In the genomic region with DNA sequence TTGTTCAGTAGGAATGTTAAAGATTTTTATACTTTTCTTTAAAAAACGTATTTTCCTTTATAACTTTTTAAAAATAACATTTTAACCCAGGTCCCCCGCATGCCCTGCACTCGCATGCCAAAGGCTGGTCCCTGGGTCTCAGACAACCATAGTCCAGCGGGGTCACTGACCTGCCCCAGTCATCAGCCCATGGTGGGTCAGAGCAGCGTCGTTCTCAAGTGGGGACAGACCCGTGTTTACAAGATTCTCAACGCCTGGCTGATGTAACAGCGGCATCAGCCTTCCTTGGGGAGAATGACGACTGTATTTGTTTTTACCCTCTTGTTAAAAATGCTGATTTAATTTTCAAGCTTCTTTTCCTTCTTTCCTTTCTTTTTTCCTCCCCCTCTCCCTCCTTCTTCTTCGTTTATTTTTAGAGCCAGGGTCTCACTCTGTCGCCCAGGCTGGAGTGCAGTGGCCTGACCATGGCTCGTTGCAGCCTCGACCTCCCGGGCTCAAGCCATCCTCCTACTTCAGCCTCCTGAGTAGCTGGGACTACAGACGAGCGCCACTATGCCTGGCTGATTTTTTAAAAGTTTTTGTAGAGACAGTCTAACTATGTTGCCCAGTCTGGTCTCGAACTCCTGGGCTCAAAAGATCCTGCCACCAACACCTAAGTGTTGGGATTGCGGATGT, we compare ENCODE assay signal across 1 cellular context.
TF ChIP-seq lines count a peak whose summit lies in the region.

No MANE protein-coding gene starts in this region.

TF ChIP-seq in HepG2, 621 proteins besides CTCF, POLR2A, EP300 and RAD21 (continued from another document and continues in another):
- TF ChIP-seq, protein P1, sequence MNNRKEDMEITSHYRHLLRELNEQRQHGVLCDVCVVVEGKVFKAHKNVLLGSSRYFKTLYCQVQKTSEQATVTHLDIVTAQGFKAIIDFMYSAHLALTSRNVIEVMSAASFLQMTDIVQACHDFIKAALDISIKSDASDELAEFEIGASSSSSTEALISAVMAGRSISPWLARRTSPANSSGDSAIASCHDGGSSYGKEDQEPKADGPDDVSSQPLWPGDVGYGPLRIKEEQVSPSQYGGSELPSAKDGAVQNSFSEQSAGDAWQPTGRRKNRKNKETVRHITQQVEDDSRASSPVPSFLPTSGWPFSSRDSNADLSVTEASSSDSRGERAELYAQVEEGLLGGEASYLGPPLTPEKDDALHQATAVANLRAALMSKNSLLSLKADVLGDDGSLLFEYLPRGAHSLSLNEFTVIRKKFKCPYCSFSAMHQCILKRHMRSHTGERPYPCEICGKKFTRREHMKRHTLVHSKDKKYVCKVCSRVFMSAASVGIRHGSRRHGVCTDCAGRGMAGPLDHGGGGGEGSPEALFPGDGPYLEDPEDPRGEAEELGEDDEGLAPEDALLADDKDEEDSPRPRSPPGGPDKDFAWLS (CRISPR knock-in tag; IDR thresholded peaks at IDR 0.05; ENCODE audit: borderline replicate concordance), result no peak
- TF ChIP-seq, protein P2, sequence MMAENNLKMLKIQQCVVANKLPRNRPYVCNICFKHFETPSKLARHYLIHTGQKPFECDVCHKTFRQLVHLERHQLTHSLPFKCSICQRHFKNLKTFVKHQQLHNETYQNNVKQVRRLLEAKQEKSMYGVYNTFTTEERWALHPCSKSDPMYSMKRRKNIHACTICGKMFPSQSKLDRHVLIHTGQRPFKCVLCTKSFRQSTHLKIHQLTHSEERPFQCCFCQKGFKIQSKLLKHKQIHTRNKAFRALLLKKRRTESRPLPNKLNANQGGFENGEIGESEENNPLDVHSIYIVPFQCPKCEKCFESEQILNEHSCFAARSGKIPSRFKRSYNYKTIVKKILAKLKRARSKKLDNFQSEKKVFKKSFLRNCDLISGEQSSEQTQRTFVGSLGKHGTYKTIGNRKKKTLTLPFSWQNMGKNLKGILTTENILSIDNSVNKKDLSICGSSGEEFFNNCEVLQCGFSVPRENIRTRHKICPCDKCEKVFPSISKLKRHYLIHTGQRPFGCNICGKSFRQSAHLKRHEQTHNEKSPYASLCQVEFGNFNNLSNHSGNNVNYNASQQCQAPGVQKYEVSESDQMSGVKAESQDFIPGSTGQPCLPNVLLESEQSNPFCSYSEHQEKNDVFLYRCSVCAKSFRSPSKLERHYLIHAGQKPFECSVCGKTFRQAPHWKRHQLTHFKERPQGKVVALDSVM (CRISPR knock-in tag; IDR thresholded peaks at IDR 0.05), result peak; percentile 88
- TF ChIP-seq, protein P3, sequence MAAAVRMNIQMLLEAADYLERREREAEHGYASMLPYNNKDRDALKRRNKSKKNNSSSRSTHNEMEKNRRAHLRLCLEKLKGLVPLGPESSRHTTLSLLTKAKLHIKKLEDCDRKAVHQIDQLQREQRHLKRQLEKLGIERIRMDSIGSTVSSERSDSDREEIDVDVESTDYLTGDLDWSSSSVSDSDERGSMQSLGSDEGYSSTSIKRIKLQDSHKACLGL (CRISPR knock-in tag; IDR thresholded peaks at IDR 0.05), result no peak
- TF ChIP-seq ZNF713 (CRISPR knock-in tag; IDR thresholded peaks at IDR 0.05) (no peak), ZBTB20 (CRISPR knock-in tag; IDR thresholded peaks at IDR 0.05; ENCODE audit: borderline replicate concordance, low read depth) (no peak), SNAPC2 (CRISPR knock-in tag; IDR thresholded peaks at IDR 0.05) (no peak), PHF5A (CRISPR knock-in tag; IDR thresholded peaks at IDR 0.05; ENCODE audit: low read depth, unreplicated experiment) (no peak), AGO2 (optimal IDR thresholded peaks at IDR 0.05; ENCODE audit: low read depth, low read length) (no peak), ZNF274 (CRISPR knock-in tag; IDR thresholded peaks at IDR 0.05) (0 out of 2 replicates have a peak, but pooled peaks have one; percentile 30), ZFP36L2 (CRISPR knock-in tag; IDR thresholded peaks at IDR 0.05) (no peak), PHF8 (CRISPR knock-in tag; IDR thresholded peaks at IDR 0.05) (no peak), ZBTB7B (CRISPR knock-in tag; IDR thresholded peaks at IDR 0.05) (no peak), RARG (CRISPR knock-in tag; IDR thresholded peaks at IDR 0.05; ENCODE audit: low read depth) (no peak), ZSCAN9 (CRISPR knock-in tag; IDR thresholded peaks at IDR 0.05; ENCODE audit: borderline replicate concordance) (no peak), JUNB (CRISPR knock-in tag; IDR thresholded peaks at IDR 0.05; ENCODE audit: borderline replicate concordance) (no peak), TCF7L2 (IDR thresholded peaks at IDR 0.05; ENCODE audit: low read depth, low read length) (no peak), SRSF4 (IDR thresholded peaks at IDR 0.05; ENCODE audit: low read depth, low read length, poor library complexity, severe bottlenecking) (no peak), REPIN1 (CRISPR knock-in tag; IDR thresholded peaks at IDR 0.05; ENCODE audit: borderline replicate concordance, low read depth) (no peak), ZNF839 (CRISPR knock-in tag; IDR thresholded peaks at IDR 0.05; ENCODE audit: borderline replicate concordance) (no peak), RFX1 (IDR thresholded peaks at IDR 0.05) (no peak), CBX5 (CRISPR knock-in tag; IDR thresholded peaks at IDR 0.05; ENCODE audit: borderline replicate concordance) (no peak)
- TF ChIP-seq, protein P4, sequence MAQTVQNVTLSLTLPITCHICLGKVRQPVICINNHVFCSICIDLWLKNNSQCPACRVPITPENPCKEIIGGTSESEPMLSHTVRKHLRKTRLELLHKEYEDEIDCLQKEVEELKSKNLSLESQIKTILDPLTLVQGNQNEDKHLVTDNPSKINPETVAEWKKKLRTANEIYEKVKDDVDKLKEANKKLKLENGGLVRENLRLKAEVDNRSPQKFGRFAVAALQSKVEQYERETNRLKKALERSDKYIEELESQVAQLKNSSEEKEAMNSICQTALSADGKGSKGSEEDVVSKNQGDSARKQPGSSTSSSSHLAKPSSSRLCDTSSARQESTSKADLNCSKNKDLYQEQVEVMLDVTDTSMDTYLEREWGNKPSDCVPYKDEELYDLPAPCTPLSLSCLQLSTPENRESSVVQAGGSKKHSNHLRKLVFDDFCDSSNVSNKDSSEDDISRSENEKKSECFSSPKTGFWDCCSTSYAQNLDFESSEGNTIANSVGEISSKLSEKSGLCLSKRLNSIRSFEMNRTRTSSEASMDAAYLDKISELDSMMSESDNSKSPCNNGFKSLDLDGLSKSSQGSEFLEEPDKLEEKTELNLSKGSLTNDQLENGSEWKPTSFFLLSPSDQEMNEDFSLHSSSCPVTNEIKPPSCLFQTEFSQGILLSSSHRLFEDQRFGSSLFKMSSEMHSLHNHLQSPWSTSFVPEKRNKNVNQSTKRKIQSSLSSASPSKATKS (CRISPR knock-in tag; IDR thresholded peaks at IDR 0.05), result no peak
- TF ChIP-seq, protein P5, sequence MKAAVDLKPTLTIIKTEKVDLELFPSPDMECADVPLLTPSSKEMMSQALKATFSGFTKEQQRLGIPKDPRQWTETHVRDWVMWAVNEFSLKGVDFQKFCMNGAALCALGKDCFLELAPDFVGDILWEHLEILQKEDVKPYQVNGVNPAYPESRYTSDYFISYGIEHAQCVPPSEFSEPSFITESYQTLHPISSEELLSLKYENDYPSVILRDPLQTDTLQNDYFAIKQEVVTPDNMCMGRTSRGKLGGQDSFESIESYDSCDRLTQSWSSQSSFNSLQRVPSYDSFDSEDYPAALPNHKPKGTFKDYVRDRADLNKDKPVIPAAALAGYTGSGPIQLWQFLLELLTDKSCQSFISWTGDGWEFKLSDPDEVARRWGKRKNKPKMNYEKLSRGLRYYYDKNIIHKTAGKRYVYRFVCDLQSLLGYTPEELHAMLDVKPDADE (CRISPR knock-in tag; IDR thresholded peaks at IDR 0.05), result no peak
- TF ChIP-seq, protein P6, sequence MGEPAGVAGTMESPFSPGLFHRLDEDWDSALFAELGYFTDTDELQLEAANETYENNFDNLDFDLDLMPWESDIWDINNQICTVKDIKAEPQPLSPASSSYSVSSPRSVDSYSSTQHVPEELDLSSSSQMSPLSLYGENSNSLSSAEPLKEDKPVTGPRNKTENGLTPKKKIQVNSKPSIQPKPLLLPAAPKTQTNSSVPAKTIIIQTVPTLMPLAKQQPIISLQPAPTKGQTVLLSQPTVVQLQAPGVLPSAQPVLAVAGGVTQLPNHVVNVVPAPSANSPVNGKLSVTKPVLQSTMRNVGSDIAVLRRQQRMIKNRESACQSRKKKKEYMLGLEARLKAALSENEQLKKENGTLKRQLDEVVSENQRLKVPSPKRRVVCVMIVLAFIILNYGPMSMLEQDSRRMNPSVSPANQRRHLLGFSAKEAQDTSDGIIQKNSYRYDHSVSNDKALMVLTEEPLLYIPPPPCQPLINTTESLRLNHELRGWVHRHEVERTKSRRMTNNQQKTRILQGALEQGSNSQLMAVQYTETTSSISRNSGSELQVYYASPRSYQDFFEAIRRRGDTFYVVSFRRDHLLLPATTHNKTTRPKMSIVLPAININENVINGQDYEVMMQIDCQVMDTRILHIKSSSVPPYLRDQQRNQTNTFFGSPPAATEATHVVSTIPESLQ (CRISPR knock-in tag; conservative IDR thresholded peaks at IDR 0.05), result no peak
- TF ChIP-seq, protein P7, sequence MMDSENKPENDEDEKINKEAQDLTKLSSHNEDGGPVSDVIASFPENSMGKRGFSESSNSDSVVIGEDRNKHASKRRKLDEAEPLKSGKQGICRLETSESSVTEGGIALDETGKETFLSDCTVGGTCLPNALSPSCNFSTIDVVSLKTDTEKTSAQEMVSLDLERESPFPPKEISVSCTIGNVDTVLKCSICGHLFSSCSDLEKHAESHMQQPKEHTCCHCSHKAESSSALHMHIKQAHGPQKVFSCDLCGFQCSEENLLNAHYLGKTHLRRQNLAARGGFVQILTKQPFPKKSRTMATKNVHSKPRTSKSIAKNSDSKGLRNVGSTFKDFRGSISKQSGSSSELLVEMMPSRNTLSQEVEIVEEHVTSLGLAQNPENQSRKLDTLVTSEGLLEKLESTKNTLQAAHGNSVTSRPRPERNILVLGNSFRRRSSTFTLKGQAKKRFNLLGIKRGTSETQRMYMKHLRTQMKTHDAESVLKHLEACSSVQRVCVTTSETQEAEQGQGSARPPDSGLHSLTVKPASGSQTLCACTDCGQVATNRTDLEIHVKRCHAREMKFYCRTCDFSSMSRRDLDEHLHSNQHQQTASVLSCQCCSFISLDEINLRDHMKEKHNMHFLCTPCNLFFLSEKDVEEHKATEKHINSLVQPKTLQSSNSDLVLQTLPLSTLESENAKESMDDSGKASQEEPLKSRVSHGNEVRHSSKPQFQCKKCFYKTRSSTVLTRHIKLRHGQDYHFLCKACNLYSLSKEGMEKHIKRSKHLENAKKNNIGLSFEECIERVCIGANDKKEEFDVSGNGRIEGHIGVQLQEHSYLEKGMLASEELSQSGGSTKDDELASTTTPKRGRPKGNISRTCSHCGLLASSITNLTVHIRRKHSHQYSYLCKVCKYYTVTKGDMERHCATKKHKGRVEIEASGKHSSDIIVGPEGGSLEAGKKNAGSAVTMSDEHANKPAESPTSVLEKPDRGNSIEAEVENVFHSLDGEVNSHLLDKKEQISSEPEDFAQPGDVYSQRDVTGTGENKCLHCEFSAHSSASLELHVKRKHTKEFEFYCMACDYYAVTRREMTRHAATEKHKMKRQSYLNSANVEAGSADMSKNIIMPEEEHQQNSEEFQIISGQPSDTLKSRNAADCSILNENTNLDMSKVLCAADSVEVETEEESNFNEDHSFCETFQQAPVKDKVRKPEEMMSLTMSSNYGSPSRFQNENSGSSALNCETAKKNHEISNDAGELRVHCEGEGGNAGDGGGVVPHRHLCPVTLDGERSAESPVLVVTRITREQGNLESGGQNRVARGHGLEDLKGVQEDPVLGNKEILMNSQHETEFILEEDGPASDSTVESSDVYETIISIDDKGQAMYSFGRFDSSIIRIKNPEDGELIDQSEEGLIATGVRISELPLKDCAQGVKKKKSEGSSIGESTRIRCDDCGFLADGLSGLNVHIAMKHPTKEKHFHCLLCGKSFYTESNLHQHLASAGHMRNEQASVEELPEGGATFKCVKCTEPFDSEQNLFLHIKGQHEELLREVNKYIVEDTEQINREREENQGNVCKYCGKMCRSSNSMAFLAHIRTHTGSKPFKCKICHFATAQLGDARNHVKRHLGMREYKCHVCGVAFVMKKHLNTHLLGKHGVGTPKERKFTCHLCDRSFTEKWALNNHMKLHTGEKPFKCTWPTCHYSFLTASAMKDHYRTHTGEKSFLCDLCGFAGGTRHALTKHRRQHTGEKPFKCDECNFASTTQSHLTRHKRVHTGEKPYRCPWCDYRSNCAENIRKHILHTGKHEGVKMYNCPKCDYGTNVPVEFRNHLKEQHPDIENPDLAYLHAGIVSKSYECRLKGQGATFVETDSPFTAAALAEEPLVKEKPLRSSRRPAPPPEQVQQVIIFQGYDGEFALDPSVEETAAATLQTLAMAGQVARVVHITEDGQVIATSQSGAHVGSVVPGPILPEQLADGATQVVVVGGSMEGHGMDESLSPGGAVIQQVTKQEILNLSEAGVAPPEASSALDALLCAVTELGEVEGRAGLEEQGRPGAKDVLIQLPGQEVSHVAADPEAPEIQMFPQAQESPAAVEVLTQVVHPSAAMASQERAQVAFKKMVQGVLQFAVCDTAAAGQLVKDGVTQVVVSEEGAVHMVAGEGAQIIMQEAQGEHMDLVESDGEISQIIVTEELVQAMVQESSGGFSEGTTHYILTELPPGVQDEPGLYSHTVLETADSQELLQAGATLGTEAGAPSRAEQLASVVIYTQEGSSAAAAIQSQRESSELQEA (CRISPR knock-in tag; IDR thresholded peaks at IDR 0.05; ENCODE audit: not compliant biosample characterization), result no peak
- TF ChIP-seq, protein P8, sequence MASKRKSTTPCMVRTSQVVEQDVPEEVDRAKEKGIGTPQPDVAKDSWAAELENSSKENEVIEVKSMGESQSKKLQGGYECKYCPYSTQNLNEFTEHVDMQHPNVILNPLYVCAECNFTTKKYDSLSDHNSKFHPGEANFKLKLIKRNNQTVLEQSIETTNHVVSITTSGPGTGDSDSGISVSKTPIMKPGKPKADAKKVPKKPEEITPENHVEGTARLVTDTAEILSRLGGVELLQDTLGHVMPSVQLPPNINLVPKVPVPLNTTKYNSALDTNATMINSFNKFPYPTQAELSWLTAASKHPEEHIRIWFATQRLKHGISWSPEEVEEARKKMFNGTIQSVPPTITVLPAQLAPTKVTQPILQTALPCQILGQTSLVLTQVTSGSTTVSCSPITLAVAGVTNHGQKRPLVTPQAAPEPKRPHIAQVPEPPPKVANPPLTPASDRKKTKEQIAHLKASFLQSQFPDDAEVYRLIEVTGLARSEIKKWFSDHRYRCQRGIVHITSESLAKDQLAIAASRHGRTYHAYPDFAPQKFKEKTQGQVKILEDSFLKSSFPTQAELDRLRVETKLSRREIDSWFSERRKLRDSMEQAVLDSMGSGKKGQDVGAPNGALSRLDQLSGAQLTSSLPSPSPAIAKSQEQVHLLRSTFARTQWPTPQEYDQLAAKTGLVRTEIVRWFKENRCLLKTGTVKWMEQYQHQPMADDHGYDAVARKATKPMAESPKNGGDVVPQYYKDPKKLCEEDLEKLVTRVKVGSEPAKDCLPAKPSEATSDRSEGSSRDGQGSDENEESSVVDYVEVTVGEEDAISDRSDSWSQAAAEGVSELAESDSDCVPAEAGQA (IDR thresholded peaks at IDR 0.05; ENCODE audit: low read depth), result no peak
- TF ChIP-seq, protein P8 (CRISPR knock-in tag; IDR thresholded peaks at IDR 0.05; ENCODE audit: borderline replicate concordance), result no peak
